In the genomic region with DNA sequence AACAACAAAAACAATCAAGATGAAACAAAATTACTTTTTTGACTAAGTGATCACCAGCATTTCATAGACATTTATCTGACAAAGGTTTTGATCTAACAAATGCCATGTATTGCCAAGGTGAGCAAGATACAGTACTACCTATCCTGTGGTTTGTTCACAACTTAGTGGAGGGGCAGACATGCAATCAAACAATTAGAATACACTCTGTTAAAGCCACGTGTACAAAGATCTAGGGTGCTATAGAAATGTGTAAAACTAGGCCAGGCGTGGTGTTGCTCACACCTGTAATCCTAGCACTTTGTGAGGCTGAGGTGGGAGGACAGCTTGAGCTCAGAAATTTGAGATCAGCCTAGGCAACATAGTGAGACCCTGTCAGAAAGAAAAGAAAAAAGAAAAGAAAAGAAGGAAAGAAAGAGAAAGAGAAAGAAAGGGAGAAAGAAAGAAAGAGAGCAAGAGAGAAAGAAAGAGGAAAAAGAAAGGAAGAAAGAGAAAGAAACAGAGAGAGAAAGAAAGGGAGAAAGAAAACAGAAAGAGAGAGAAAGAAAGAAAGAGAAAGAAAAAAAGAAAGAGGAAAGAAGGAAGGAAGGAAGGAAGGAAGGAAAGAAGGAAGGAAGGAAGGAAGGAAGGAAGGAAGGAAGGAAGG, we compare ENCODE assay signal across 15 cellular contexts. TPM values are rescaled to one million over a fixed set of nuclear protein-coding genes. Genes with fewer than 3 reads are reported as not detected.
DNase-seq lines count a peak whose midpoint lies in the region; ATAC-seq, FAIRE-seq and TF ChIP-seq lines count a peak whose summit lies in the region.
"Had no signal": no experiment of that assay in that cellular context is flagged by ENCODE, and none has a peak within 500 bp of the region (broad histone marks: within the 10 kb centered on the region; RNA-seq: fewer than 3 reads in every experiment).

No MANE protein-coding gene starts in this region.

- FAIRE-seq in urothelium cell line (lab: Jason Lieb, UNC), result no peak
- FAIRE-seq: islet of Langerhans had no signal

- H3K4me3 ChIP-seq in GM06990 (replicated peaks; ENCODE audit: low read depth, low read length), result peak overlapping the region; percentile 65
- H3K4me3 ChIP-seq in skeletal muscle tissue (ENCODE audit: low read length in 3 of 3), result no peak overlapping the region
- H3K4me3 ChIP-seq: body of pancreas, SJCRH30, thyroid gland had no signal

- peak overlapping the region; percentile 58 for H3K27ac ChIP-seq in skeletal muscle tissue (ENCODE audit: low read depth, low read length)
- H3K27ac ChIP-seq: SJCRH30 had no signal

- H3K9ac ChIP-seq in skeletal muscle tissue (ENCODE audit: low read depth in 1 of 3, low read length in 3 of 3), result peak overlapping the region in 1 of 3 donors; percentile 5

- ATAC-seq in central memory CD8-positive, alpha-beta T cell (replicated peaks; ENCODE audit: extremely low read depth, poor library complexity, severe bottlenecking), result no peak
- no peak for ATAC-seq in HG03571 (IDR thresholded peaks at IDR 0.05; ENCODE audit: unreplicated experiment)
- no peak for ATAC-seq in HG02642 (IDR thresholded peaks at IDR 0.05; ENCODE audit: poor library complexity, unreplicated experiment)
- no peak for ATAC-seq in HG03457 (IDR thresholded peaks at IDR 0.05; ENCODE audit: unreplicated experiment)
- ATAC-seq: body of pancreas had no signal

- no peaks in the 10 kb centered on the region for H3K9me3 Mint-ChIP-seq in IgD-negative memory B cell
- H3K9me3 Mint-ChIP-seq in central memory CD8-positive, alpha-beta T cell, result no peaks in the 10 kb centered on the region

- H3K27me3 Mint-ChIP-seq in IgD-negative memory B cell, result no peaks in the 10 kb centered on the region
- no peaks in the 10 kb centered on the region for H3K27me3 Mint-ChIP-seq in central memory CD8-positive, alpha-beta T cell

- no peaks in the 10 kb centered on the region for H3K27me3 ChIP-seq in GM06990 (replicated peaks; ENCODE audit: control insufficient read depth, insufficient read depth, low read length)
- no peaks in the 10 kb centered on the region for H3K27me3 ChIP-seq in skeletal muscle tissue (ENCODE audit: control insufficient read depth in 3 of 3, insufficient read depth in 3 of 3, low read length in 3 of 3)
- H3K27me3 ChIP-seq: body of pancreas, SJCRH30, thyroid gland had no signal

- H3K4me1 ChIP-seq in skeletal muscle tissue (ENCODE audit: control insufficient read depth in 3 of 3, insufficient read depth in 3 of 3, low read length in 3 of 3), result peaks cover 4 to 6% (median 6%) of the 10 kb centered on the region in 3 donors

- H3K4me3 Mint-ChIP-seq in IgD-negative memory B cell, result peak overlapping the region; percentile 80 to 96 (median 87)
- H3K4me3 Mint-ChIP-seq in central memory CD8-positive, alpha-beta T cell, result peak overlapping the region; percentile 80

- peak overlapping the region; percentile 81 to 95 (median 95) for H3K27ac Mint-ChIP-seq in IgD-negative memory B cell
- peak overlapping the region; percentile 99 for H3K27ac Mint-ChIP-seq in central memory CD8-positive, alpha-beta T cell (ENCODE audit: low read depth)

- H3K36me3 Mint-ChIP-seq in IgD-negative memory B cell, result peaks cover 3% of the 10 kb centered on the region
- peaks cover 10% of the 10 kb centered on the region for H3K36me3 Mint-ChIP-seq in central memory CD8-positive, alpha-beta T cell (ENCODE audit: insufficient read depth)

- peaks cover 43 to 55% (median 48%) of the 10 kb centered on the region in 3 donors for H3K4me1 Mint-ChIP-seq in IgD-negative memory B cell
- H3K4me1 Mint-ChIP-seq in central memory CD8-positive, alpha-beta T cell, result peaks cover 56% of the 10 kb centered on the region

- no peak for TF ChIP-seq CTCF in GM06990 (IDR thresholded peaks at IDR 0.05; ENCODE audit: insufficient read depth, low read length, poor library complexity, severe bottlenecking)

- H3K9me3 ChIP-seq in skeletal muscle tissue (ENCODE audit: control insufficient read depth in 3 of 3, low read length in 3 of 3), result no peaks in the 10 kb centered on the region
- H3K9me3 ChIP-seq: body of pancreas, SJCRH30, thyroid gland had no signal

- no peak for DNase-seq in GM06990 (ENCODE audit: extremely low read depth, insufficient read length)
- no peak for DNase-seq in central memory CD8-positive, alpha-beta T cell (ENCODE audit: low spot score in 2 of 2)
- DNase-seq in urothelium cell line (ENCODE audit: low spot score), result no peak
- DNase-seq: DMS79, NCI-H226, occipital lobe, SJCRH30 had no signal

- H3K36me3 ChIP-seq in GM06990 (ENCODE audit: control insufficient read depth, insufficient read depth, low read length) (peaks cover 5% of the 10 kb centered on the region), skeletal muscle tissue (ENCODE audit: control insufficient read depth in 3 of 3, insufficient read depth in 3 of 3, low read length in 3 of 3) (peaks cover 4 to 12% (median 5%) of the 10 kb centered on the region in 3 donors)
- H3K36me3 ChIP-seq: SJCRH30, thyroid gland had no signal

RNA-seq across cellular contexts. Expression of gene TRIM69, which starts 1.4 kb away (rescaled TPM):
- polyA plus RNA-seq in IgD-negative memory B cell, result 30.7 TPM
- total RNA-seq in skeletal muscle tissue, result 16.7 TPM

RNA-seq across cellular contexts. Expression of gene B2M, which starts 23.6 kb away (rescaled TPM):
- 23,226 TPM for polyA plus RNA-seq in IgD-negative memory B cell
- total RNA-seq in skeletal muscle tissue, result 876 TPM

RNA-seq across cellular contexts. Expression of gene PATL2, which starts 23.8 kb away (rescaled TPM):
- polyA plus RNA-seq in IgD-negative memory B cell, result 17.7 TPM
- 2.6 TPM for total RNA-seq in skeletal muscle tissue
- total RNA-seq: SJCRH30 had no signal
